8 cellular contexts compared by ENCODE assay signal in genomic region chr2:196171248-196171871, GRCh38. TPM values are rescaled to one million over a fixed set of nuclear protein-coding genes. Genes with fewer than 3 reads are reported as not detected.
DNase-seq lines count a peak whose midpoint lies in the region; ATAC-seq and TF ChIP-seq lines count a peak whose summit lies in the region.

Gene STK17B (minus strand): TSS chr2:196171578. CDS start chr2:196163383, 8,195 bp downstream.

- no peak for TF ChIP-seq RAD21 in Ishikawa (IDR thresholded peaks at IDR 0.05; ENCODE audit: low read depth)

- H3K36me3 ChIP-seq in Peyer's patch = no peaks in the 10 kb centered on the region
- H3K36me3 ChIP-seq in esophagus squamous epithelium = no peaks in the 10 kb centered on the region

- H3K9me3 ChIP-seq in Peyer's patch (no peaks in the 10 kb centered on the region), esophagus squamous epithelium (no peaks in the 10 kb centered on the region)

- H3K4me1 ChIP-seq in Peyer's patch (peaks cover 0 to 5% (median 0%) of the 10 kb centered on the region in 4 donors), esophagus squamous epithelium (peaks cover 6 to 36% (median 8%) of the 10 kb centered on the region in 3 donors)

- no peak for TF ChIP-seq EP300 in Ishikawa (IDR thresholded peaks at IDR 0.05; ENCODE audit: borderline replicate concordance)

- 0% methylated on average over 2 of the region's 72 CpGs; no CpG with 5 or more reads in 1 of the 2 donors for WGBS in esophagus squamous epithelium, 2 donors

- intact Hi-C loops in esophagus squamous epithelium (cut with DNase I) = loop anchor here (5.0 kb wide), 1 partner anchor 91 kb away; no protein-coding TSS in a partner anchor

- H3K4me3 ChIP-seq in Peyer's patch (peak within 1 kb of the TSS; percentile 64 to 99 (median 88)), esophagus squamous epithelium (peak within 1 kb of the TSS; percentile 70 to 98 (median 83))

- DNase-seq in DMS153 (lab: John Stamatoyannopoulos, UW) (peak; percentile 91), Peyer's patch (peak; percentile 97 to 98 (median 98)), esophagus squamous epithelium (lab: John Stamatoyannopoulos, UW) (peak; percentile 70), myocyte (ENCODE audit: low read depth) (peak; percentile 97)
- DNase-seq in activated T-cell treated with anti-CD3 and anti-CD28 coated beads, Interleukin-2, amount 50 U/mL, for 48 hours = peak; percentile 96 to 97
- DNase-seq in stimulated activated CD8-positive, alpha-beta memory T cell treated with anti-CD3 and anti-CD28 coated beads, Interleukin-7, amount 100 ng/mL, for 4 hours (ENCODE audit: low read depth in 2 of 2) = peak; percentile 95

- TF ChIP-seq CTCF in Peyer's patch (IDR thresholded peaks at IDR 0.05) (peak in 3 of 6 experiments; percentile 15 to 20 (median 19)), esophagus squamous epithelium (IDR thresholded peaks at IDR 0.05) (peak in 2 of 6 experiments; percentile 19 to 20)

- peak; percentile 52 for ATAC-seq in GM21529 (IDR thresholded peaks at IDR 0.05; ENCODE audit: unreplicated experiment)

- peak within 1 kb of the TSS; percentile 92 to 99 (median 96) for H3K27ac ChIP-seq in Peyer's patch
- H3K27ac ChIP-seq in esophagus squamous epithelium = peak within 1 kb of the TSS; percentile 90 to 95 (median 92)

- TF ChIP-seq POLR2A in Peyer's patch (IDR thresholded peaks at IDR 0.05) (peak; percentile 95 to 99), esophagus squamous epithelium (IDR thresholded peaks at IDR 0.05) (peak in 3 of 4 donors; percentile 87 to 98 (median 93))

- H3K27me3 ChIP-seq in Peyer's patch (no peaks in the 10 kb centered on the region), esophagus squamous epithelium (no peaks in the 10 kb centered on the region)

TF ChIP-seq in Ishikawa, 13 proteins besides CTCF, POLR2A, EP300 and RAD21:
- TF ChIP-seq MAX (IDR thresholded peaks at IDR 0.05) (peak; percentile 69), FOXM1 (IDR thresholded peaks at IDR 0.05; ENCODE audit: borderline replicate concordance, low read depth) (peak; percentile 87), YY1 (IDR thresholded peaks at IDR 0.05; ENCODE audit: low read depth) (no peak), EGR1 (IDR thresholded peaks at IDR 0.05) (no peak), TAF1 (IDR thresholded peaks at IDR 0.05; ENCODE audit: low read depth) (peak; percentile 98), REST (IDR thresholded peaks at IDR 0.05; ENCODE audit: low read depth) (no peak), ZBTB7A (IDR thresholded peaks at IDR 0.05; ENCODE audit: low read depth) (peak; percentile 57), USF1 (IDR thresholded peaks at IDR 0.05) (peak; percentile 96), TEAD4 (IDR thresholded peaks at IDR 0.05) (no peak), NFIC (IDR thresholded peaks at IDR 0.05) (0 out of 2 replicates have a peak, but pooled peaks have one; percentile 22), CEBPB (IDR thresholded peaks at IDR 0.05) (no peak), CREB1 (IDR thresholded peaks at IDR 0.05; ENCODE audit: low read depth) (no peak), TCF12 (IDR thresholded peaks at IDR 0.05; ENCODE audit: low read depth) (peak; percentile 59; the same call in 1 of the 2 replicates)

RNA-seq across cellular contexts. Expression of gene STK17B, which starts in this region (rescaled TPM):
- 100 to 1,000 TPM in 1 of 4 donors, 10 to 100 TPM in 3; 47.3 to 123 (median 56.3) TPM for total RNA-seq in Peyer's patch
- total RNA-seq in esophagus squamous epithelium = 10 to 100 TPM in 3 of 4 donors, 1 to 10 TPM in 1; 7.9 to 32.2 (median 18.2) TPM
- 73.9 and 80.1 TPM in 2 replicates for total RNA-seq in myocyte
- polyA plus RNA-seq in myocyte (2012) = 12.1 TPM

Comparison
In these comparisons a context has a peak if more than half of its experiments do, and no peak if none do; other contexts are left out.
1. Peak in every context shown above with its lines: DNase-seq, ATAC-seq, H3K4me3 ChIP-seq and H3K27ac ChIP-seq.